12 cellular contexts compared by ENCODE assay signal in genomic region chr21:32336711-32337110, GRCh38. TPM values are rescaled to one million over a fixed set of nuclear protein-coding genes. Genes with fewer than 3 reads are reported as not detected.
DNase-seq lines count a peak whose midpoint lies in the region; FAIRE-seq and TF ChIP-seq lines count a peak whose summit lies in the region.
"Had no signal": no experiment of that assay in that cellular context is flagged by ENCODE, and none has a peak within 500 bp of the region (broad histone marks: within the 10 kb centered on the region; RNA-seq: fewer than 3 reads in every experiment).

No MANE protein-coding gene starts in this region.

- TF ChIP-seq CTCF in esophagus muscularis mucosa (IDR thresholded peaks at IDR 0.05): no peak
- TF ChIP-seq CTCF in tibial artery (IDR thresholded peaks at IDR 0.05): no peak
- TF ChIP-seq CTCF in transverse colon (IDR thresholded peaks at IDR 0.05): no peak

- 56% methylated on average over 1 of the region's 1 CpG for WGBS in esophagus muscularis mucosa
- WGBS in transverse colon (ENCODE audit: low coverage in 1 of 2), 2 donors: 67% methylated on average over 1 of the region's 1 CpG; no CpG with 5 or more reads in 1 of the 2 donors

- H3K4me3 ChIP-seq in esophagus muscularis mucosa (no peak overlapping the region), tibial artery (no peak overlapping the region), transverse colon (no peak overlapping the region)
- H3K4me3 ChIP-seq: GM23338 had no signal

- H3K4me1 ChIP-seq in esophagus muscularis mucosa (peaks cover 0 to 3% (median 0%) of the 10 kb centered on the region in 4 donors), tibial artery (no peaks in the 10 kb centered on the region), transverse colon (no peaks in the 10 kb centered on the region)

- intact Hi-C loops in esophagus muscularis mucosa (cut with DNase I) (no loop called here), tibial artery (cut with DNase I; ENCODE audit: low total_unique reads) (no loop called here), transverse colon (cut with DNase I; ENCODE audit: low total_unique reads) (no loop called here)

- no peaks in the 10 kb centered on the region for H3K27me3 ChIP-seq in esophagus muscularis mucosa
- H3K27me3 ChIP-seq in tibial artery: no peaks in the 10 kb centered on the region
- no peaks in the 10 kb centered on the region for H3K27me3 ChIP-seq in transverse colon

- TF ChIP-seq POLR2A in H54 (IDR thresholded peaks at IDR 0.05; ENCODE audit: low read depth, low read length) (no peak), esophagus muscularis mucosa (IDR thresholded peaks at IDR 0.05; ENCODE audit: low read depth) (no peak), transverse colon (IDR thresholded peaks at IDR 0.05) (no peak)

- H3K9me3 ChIP-seq in esophagus muscularis mucosa (no peaks in the 10 kb centered on the region), tibial artery (no peaks in the 10 kb centered on the region), transverse colon (no peaks in the 10 kb centered on the region)

- no peak for TF ChIP-seq EP300 in esophagus muscularis mucosa (IDR thresholded peaks at IDR 0.05)
- no peak for TF ChIP-seq EP300 in transverse colon (IDR thresholded peaks at IDR 0.05; ENCODE audit: low read depth)

- in situ Hi-C loops in transverse colon (cut with MboI; ENCODE audit: low pct_ligation_motif_present in 1 of 4, low pct_unique_long_range_greater_than_20kb in 1 of 4, low sequenced_read_pairs in 3 of 4): no loop called here

- H3K27ac ChIP-seq in esophagus muscularis mucosa (replicated peaks in 1 of 4): peak overlapping the region in 3 of 4 donors; percentile 24 to 52 (median 35)
- H3K27ac ChIP-seq in tibial artery: no peak overlapping the region
- peak overlapping the region in 1 of 4 donors; percentile 15 for H3K27ac ChIP-seq in transverse colon

- FAIRE-seq in H54 (lab: Jason Lieb, UNC): no peak
- FAIRE-seq in urothelium cell line (lab: Jason Lieb, UNC): no peak

- peaks cover 52 to 98% (median 84%) of the 10 kb centered on the region in 4 donors for H3K36me3 ChIP-seq in esophagus muscularis mucosa
- peaks cover 56 to 95% (median 92%) of the 10 kb centered on the region in 3 donors for H3K36me3 ChIP-seq in tibial artery
- H3K36me3 ChIP-seq in transverse colon: peaks cover 1 to 23% (median 7%) of the 10 kb centered on the region in 4 donors

- DNase-seq in H54 (ENCODE audit: insufficient read length, low spot score): peak; percentile 60
- DNase-seq in NCI-H524 treated with DMSO at 0.1 percent for 48 hours (lab: John Stamatoyannopoulos, UW): peak; percentile 45
- no peak for DNase-seq in esophagus muscularis mucosa (ENCODE audit: extremely low spot score)
- peak; percentile 76 for DNase-seq in putamen (ENCODE audit: low spot score)
- no peak for DNase-seq in tibial artery
- DNase-seq in transverse colon: no peak
- DNase-seq in urothelium cell line (ENCODE audit: low spot score): no peak
- DNase-seq: central memory CD4-positive, alpha-beta T cell; DND-41; NCI-H748 treated with DMSO at 0.1 percent for 48 hours had no signal

RNA-seq across cellular contexts. Expression of gene MRAP, which starts 38.1 kb away (rescaled TPM):
- not detected for total RNA-seq in esophagus muscularis mucosa
- total RNA-seq in transverse colon: not detected
- total RNA-seq: GM23338, mesothelial cell of epicardium had no signal

RNA-seq across cellular contexts. Expression of gene URB1, which starts 56.1 kb away (rescaled TPM):
- total RNA-seq in esophagus muscularis mucosa (10 to 100 TPM; 14.1 to 31.0 (median 22.4) TPM), transverse colon (1 to 10 TPM; 6.4 to 8.7 (median 7.3) TPM)

RNA-seq across cellular contexts. Expression of gene MIS18A, which starts 57.9 kb away (rescaled TPM):
- total RNA-seq in esophagus muscularis mucosa: 1 to 10 TPM; 3.0 to 4.6 (median 3.2) TPM
- 1 to 10 TPM in 3 of 4 donors, not detected in 1; 3.7 to 4.8 (median 4.1) TPM for total RNA-seq in transverse colon

Comparison
In these comparisons a context has a peak if more than half of its experiments do, and no peak if none do; other contexts are left out.
1. DNase-seq: peak in H54 (single experiment), NCI-H524 treated with DMSO at 0.1 percent for 48 hours (single experiment) and putamen (single experiment); none in esophagus muscularis mucosa (single experiment), tibial artery (0 of 2), transverse colon (single experiment) and urothelium cell line (single experiment).
2. H3K27ac ChIP-seq: peak in esophagus muscularis mucosa (3 of 4); none in tibial artery (0 of 2).